In the genomic region with DNA sequence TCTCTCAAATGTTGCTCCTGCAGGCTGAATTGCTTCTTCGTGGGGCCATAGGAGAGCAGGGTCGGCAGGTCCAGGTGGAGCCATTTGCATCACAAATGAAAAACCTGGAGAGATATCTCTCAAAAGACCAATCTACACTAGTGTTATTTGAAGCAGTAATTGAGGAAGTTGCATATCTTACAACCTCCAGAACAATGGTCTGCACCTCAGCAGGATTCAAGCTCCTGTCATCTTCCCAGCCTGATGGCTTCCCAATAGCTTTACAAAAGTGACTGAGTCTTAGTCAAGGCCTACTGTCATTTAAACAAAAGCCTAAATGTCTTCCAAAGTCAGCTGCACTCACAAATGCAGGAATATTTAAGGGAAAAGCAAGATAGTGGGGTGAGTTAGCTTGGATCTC, we compare ENCODE assay signal across 27 cellular contexts.
"Had no signal": no experiment of that assay in that cellular context is flagged by ENCODE, and none has a peak within 500 bp of the region (broad histone marks: within the 10 kb centered on the region; RNA-seq: fewer than 3 reads in every experiment).

No MANE protein-coding gene starts in this region.

- H3K4me1 Mint-ChIP-seq: nephron; neural progenitor cell; stimulated activated effector memory CD8-positive, alpha-beta T cell treated with anti-CD3 and anti-CD28 coated beads, Interleukin-12 subunit alpha, Interleukin-12 subunit beta, amount 100 ng/mL, for 72 hours; stimulated activated naive B cell treated with anti-CD40 and anti-IgM and Interleukin-4, amounts not matched to agents 10 μg/mL and 1 μg/mL and 100 μg/mL, for 72 hours had no signal

- H3K4me3 Mint-ChIP-seq: nephron; neural progenitor cell; stimulated activated effector memory CD8-positive, alpha-beta T cell treated with anti-CD3 and anti-CD28 coated beads, Interleukin-12 subunit alpha, Interleukin-12 subunit beta, amount 100 ng/mL, for 72 hours; stimulated activated naive B cell treated with anti-CD40 and anti-IgM and Interleukin-4, amounts not matched to agents 10 μg/mL and 1 μg/mL and 100 μg/mL, for 72 hours; stimulated activated naive CD8-positive, alpha-beta T cell treated with anti-CD3 and anti-CD28 coated beads, Interleukin-15, Interleukin-2, amounts not matched to agents 100 ng/mL and 50 ng/mL, for 24 hours had no signal

- ATAC-seq: psoas muscle; right cardiac atrium; right lobe of liver; stimulated activated effector memory CD8-positive, alpha-beta T cell treated with anti-CD3 and anti-CD28 coated beads, Interleukin-12 subunit alpha, Interleukin-12 subunit beta, amount 100 ng/mL, for 72 hours; stimulated activated naive B cell treated with anti-CD40 and anti-IgM and Interleukin-4, amounts not matched to agents 10 μg/mL and 1 μg/mL and 100 μg/mL, for 72 hours had no signal

- H3K27ac Mint-ChIP-seq: nephron; neural progenitor cell; progenitor cell of endocrine pancreas; stimulated activated effector memory CD8-positive, alpha-beta T cell treated with anti-CD3 and anti-CD28 coated beads, Interleukin-12 subunit alpha, Interleukin-12 subunit beta, amount 100 ng/mL, for 72 hours; stimulated activated naive B cell treated with anti-CD40 and anti-IgM and Interleukin-4, amounts not matched to agents 10 μg/mL and 1 μg/mL and 100 μg/mL, for 72 hours; stimulated activated naive CD8-positive, alpha-beta T cell treated with anti-CD3 and anti-CD28 coated beads, Interleukin-15, Interleukin-2, amounts not matched to agents 100 ng/mL and 50 ng/mL, for 24 hours had no signal

- H2AFZ ChIP-seq: neural progenitor cell, parathyroid adenoma had no signal

- H3K36me3 ChIP-seq: neural progenitor cell, ovary, right lobe of liver, sigmoid colon, stomach, thoracic aorta, thyroid gland, tibial nerve, upper lobe of left lung, vagina had no signal

- H3K36me3 Mint-ChIP-seq: neural progenitor cell; stimulated activated effector memory CD8-positive, alpha-beta T cell treated with anti-CD3 and anti-CD28 coated beads, Interleukin-12 subunit alpha, Interleukin-12 subunit beta, amount 100 ng/mL, for 72 hours; stimulated activated naive B cell treated with anti-CD40 and anti-IgM and Interleukin-4, amounts not matched to agents 10 μg/mL and 1 μg/mL and 100 μg/mL, for 72 hours had no signal

- H3K4me2 ChIP-seq: neural progenitor cell had no signal

- H3K4me3 ChIP-seq: neural progenitor cell, ovary, psoas muscle, right lobe of liver, sigmoid colon, stomach, thoracic aorta, thyroid gland, tibial nerve, upper lobe of left lung, vagina had no signal

- H3K27ac ChIP-seq: neural progenitor cell, ovary, parathyroid adenoma, psoas muscle, right lobe of liver, sigmoid colon, stomach, thoracic aorta, thyroid gland, tibial nerve, upper lobe of left lung, vagina had no signal

- DNase-seq: occipital lobe; ovary; posterior cingulate gyrus; psoas muscle; right cardiac atrium; right lobe of liver; sigmoid colon; small intestine; stimulated activated CD4-positive, alpha-beta T cell treated with anti-CD3 and anti-CD28 coated beads, Interleukin-15, amount 100 ng/mL, for 24 hours; stimulated activated CD4-positive, alpha-beta T cell treated with anti-CD3 and anti-CD28 coated beads, Interleukin-2, amount 100 ng/mL, for 24 hours; stimulated activated CD4-positive, alpha-beta T cell treated with anti-CD3 and anti-CD28 coated beads, Interleukin-2, amount 100 ng/mL, for 48 hours; stimulated activated CD4-positive, alpha-beta T cell treated with anti-CD3 and anti-CD28 coated beads, Interleukin-4, amount 100 ng/mL, for 24 hours; stimulated activated naive B cell treated with anti-CD40 and anti-IgM and Interleukin-4, amounts not matched to agents 10 μg/mL and 1 μg/mL and 100 μg/mL, for 72 hours; stimulated activated naive CD4-positive, alpha-beta T cell treated with Interleukin-2 at 50 U/mL for 16 hours; stomach; thyroid gland; trophoblast cell; upper lobe of left lung had no signal

- H3K9me3 ChIP-seq: ovary, psoas muscle, right lobe of liver, sigmoid colon, stomach, thoracic aorta, thyroid gland, tibial nerve, upper lobe of left lung, vagina had no signal

- H3K4me1 ChIP-seq: neural progenitor cell, parathyroid adenoma, psoas muscle, right lobe of liver, sigmoid colon, stomach, thyroid gland, tibial nerve, upper lobe of left lung, vagina had no signal

- H3K9me3 Mint-ChIP-seq: nephron; neural progenitor cell; stimulated activated naive CD8-positive, alpha-beta T cell treated with anti-CD3 and anti-CD28 coated beads, Interleukin-15, Interleukin-2, amounts not matched to agents 100 ng/mL and 50 ng/mL, for 24 hours had no signal

- H3K27me3 Mint-ChIP-seq: progenitor cell of endocrine pancreas; stimulated activated naive B cell treated with anti-CD40 and anti-IgM and Interleukin-4, amounts not matched to agents 10 μg/mL and 1 μg/mL and 100 μg/mL, for 72 hours; stimulated activated naive CD8-positive, alpha-beta T cell treated with anti-CD3 and anti-CD28 coated beads, Interleukin-15, Interleukin-2, amounts not matched to agents 100 ng/mL and 50 ng/mL, for 24 hours had no signal

- H3K27me3 ChIP-seq: neural progenitor cell, ovary, right lobe of liver, sigmoid colon, stomach, thyroid gland, tibial nerve, upper lobe of left lung, vagina had no signal

- H3K79me2 ChIP-seq: parathyroid adenoma had no signal
